Comparison of ENCODE assay signal across 24 cellular contexts in genomic region chr18:48057018-48057417, GRCh38.
"Had no signal": no experiment of that assay in that cellular context is flagged by ENCODE, and none has a peak within 500 bp of the region (broad histone marks: within the 10 kb centered on the region; RNA-seq: fewer than 3 reads in every experiment).

No MANE protein-coding gene starts in this region.

- H3K9me3 ChIP-seq: colonic mucosa, esophagus squamous epithelium, gastrocnemius medialis, left lung, lower lobe of right lung, mucosa of descending colon had no signal

- H3K36me3 ChIP-seq: colonic mucosa, gastrocnemius medialis, heart right ventricle, left lung, lower lobe of right lung had no signal

- DNase-seq: colonic mucosa; cortex of kidney; effector CD8-positive, alpha-beta T cell; effector memory CD8-positive, alpha-beta T cell; endodermal cell; erythroblast; esophagus squamous epithelium; foreskin fibroblast; foreskin melanocyte; gastrocnemius medialis; glutamatergic neuron; head of caudate nucleus; heart right ventricle; hippocampal formation; left cardiac atrium; left lung; left ventricle myocardium superior; lower lobe of right lung; mesenchymal stem cell; mucosa of descending colon had no signal

- FAIRE-seq: islet of Langerhans, keratinocyte had no signal

- H3K27me3 ChIP-seq: colonic mucosa, esophagus squamous epithelium, gastrocnemius medialis had no signal

- H3K4me3 ChIP-seq: colonic mucosa, esophagus squamous epithelium, gastrocnemius medialis, heart right ventricle, left lung, lower lobe of right lung, mucosa of descending colon had no signal

- H3K27ac ChIP-seq: colonic mucosa, epithelial cell of prostate, gastrocnemius medialis, heart right ventricle, left lung, lower lobe of right lung had no signal

- ATAC-seq: effector memory CD8-positive, alpha-beta T cell; esophagus mucosa; gastrocnemius medialis; heart right ventricle; left cardiac atrium; left lung; left ventricle myocardium superior; lower lobe of right lung; mucosa of descending colon had no signal

- H3K4me1 ChIP-seq: left lung, lower lobe of right lung had no signal
